ENCODE assay signal across 9 cellular contexts in the genomic region with DNA sequence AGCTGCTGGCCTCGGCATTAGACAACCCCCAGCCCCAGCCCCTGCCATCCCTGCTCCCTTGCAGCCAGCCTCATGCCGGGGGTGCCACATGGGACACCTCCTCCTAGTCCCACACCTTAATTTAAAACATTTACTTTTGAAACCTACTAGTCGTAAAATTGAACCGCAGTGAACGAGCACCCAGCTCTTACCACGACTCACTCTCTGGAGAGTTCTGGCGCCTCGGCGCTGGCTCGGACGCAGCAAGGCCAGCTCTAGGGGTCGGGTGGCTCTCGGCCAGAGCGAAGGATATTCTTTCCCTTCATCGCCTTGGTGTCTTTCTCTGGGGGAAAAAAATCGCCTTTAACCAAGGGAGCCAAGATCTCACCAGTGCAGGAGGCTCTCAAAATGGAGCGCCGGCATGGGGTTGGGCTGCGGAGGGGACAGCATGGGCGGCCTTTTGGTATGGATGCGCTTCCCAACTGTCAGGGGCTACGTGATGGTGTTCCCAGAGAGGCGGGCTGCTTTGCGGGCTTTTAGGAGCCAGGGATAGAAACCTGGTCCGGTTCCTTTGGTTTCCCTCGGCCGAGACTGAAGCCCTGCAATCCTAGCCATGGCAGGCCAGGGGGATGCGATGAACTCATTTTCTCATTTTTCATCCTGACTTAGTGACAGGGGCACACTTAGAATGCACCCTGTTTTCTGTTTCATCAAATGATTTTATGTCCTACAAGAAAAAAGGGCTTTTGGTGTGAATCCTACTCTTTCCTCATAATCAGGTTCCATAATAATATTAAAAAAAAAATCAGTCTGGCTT. TPM values are rescaled to one million over a fixed set of nuclear protein-coding genes. Genes with fewer than 3 reads are reported as not detected.
DNase-seq lines count a peak whose midpoint lies in the region; ATAC-seq, FAIRE-seq and TF ChIP-seq lines count a peak whose summit lies in the region.
"Had no signal": no experiment of that assay in that cellular context is flagged by ENCODE, and none has a peak within 500 bp of the region (broad histone marks: within the 10 kb centered on the region; RNA-seq: fewer than 3 reads in every experiment).

No MANE protein-coding gene starts in this region.

- peaks cover 5% of the 10 kb centered on the region for H3K36me3 Mint-ChIP-seq in CD8-positive, alpha-beta T cell

- TF ChIP-seq CTCF in CD8-positive, alpha-beta T cell (IDR thresholded peaks at IDR 0.05): no peak
- TF ChIP-seq CTCF in epithelial cell of proximal tubule (conservative IDR thresholded peaks at IDR 0.05; ENCODE audit: low read depth, low read length) (no peak), D721Med (IDR thresholded peaks at IDR 0.05; ENCODE audit: insufficient read depth, missing control alignments) (no peak)

- peaks cover 3% of the 10 kb centered on the region for H3K79me1 ChIP-seq in neuronal stem cell (ENCODE audit: low read depth, low read length)

- no peak overlapping the region for H2BK12ac ChIP-seq in neuronal stem cell (ENCODE audit: low read length)

- H3K4me3 ChIP-seq in CD8-positive, alpha-beta T cell (ENCODE audit: low read depth, low read length): peak overlapping the region; percentile 84
- H3K4me3 ChIP-seq in epithelial cell of proximal tubule (ENCODE audit: low read depth, low read length) (peak overlapping the region; percentile 60), neuronal stem cell (ENCODE audit: low read length in 2 of 2) (peak overlapping the region; percentile 60 to 67)

- H3K9me3 ChIP-seq in CD8-positive, alpha-beta T cell (ENCODE audit: low read length): no peaks in the 10 kb centered on the region
- peaks cover 0 to 2% of the 10 kb centered on the region in 2 donors for H3K9me3 ChIP-seq in neuronal stem cell (replicated peaks in 1 of 2; ENCODE audit: control insufficient read depth in 2 of 2, insufficient read depth in 1 of 2, low read depth in 1 of 2, low read length in 2 of 2)

- no peak overlapping the region for H4K8ac ChIP-seq in neuronal stem cell (ENCODE audit: low read depth, low read length)

- no peaks in the 10 kb centered on the region for H3K9me3 Mint-ChIP-seq in CD8-positive, alpha-beta T cell

- H3K4me1 ChIP-seq in CD8-positive, alpha-beta T cell (ENCODE audit: insufficient read depth, low read length): peaks cover 57% of the 10 kb centered on the region
- peaks cover 14 to 18% of the 10 kb centered on the region in 2 donors for H3K4me1 ChIP-seq in neuronal stem cell (ENCODE audit: control insufficient read depth in 2 of 2, insufficient read depth in 1 of 2, low read depth in 1 of 2, low read length in 2 of 2)

- no peak overlapping the region for H3K23ac ChIP-seq in neuronal stem cell (ENCODE audit: low read depth, low read length, poor library complexity)

- no peak overlapping the region for H2BK5ac ChIP-seq in neuronal stem cell (ENCODE audit: low read length)

- intact Hi-C loops in CD8-positive, alpha-beta T cell (cut with DNase I, micrococcal nuclease): loop anchor here (1.0 to 10.0 kb wide), 5 partner anchors 34 to 850 kb away; a partner anchor contains a TSS

- CTCF ChIA-PET in CD8-positive, alpha-beta T cell (lab: Charles Lee): interaction anchor here (1.0 to 15.0 kb wide), 14 partner anchors 9 to 180 kb away, joined by 3 to 205 read pairs (median 5); a partner anchor contains a TSS

- H3K18ac ChIP-seq in neuronal stem cell (ENCODE audit: low read length): peak overlapping the region; percentile 54

- H3K27ac ChIP-seq in CD8-positive, alpha-beta T cell (ENCODE audit: low read depth, low read length): peak overlapping the region; percentile 52
- no peak overlapping the region for H3K27ac ChIP-seq in neuronal stem cell (replicated peaks; ENCODE audit: low read length)
- H3K27ac ChIP-seq: epithelial cell of prostate had no signal

- peaks cover 70% of the 10 kb centered on the region for H3K4me1 Mint-ChIP-seq in CD8-positive, alpha-beta T cell (ENCODE audit: low read depth)

- peak overlapping the region; percentile 91 for H2AFZ ChIP-seq in neuronal stem cell (ENCODE audit: low read length)

- H2BK120ac ChIP-seq in neuronal stem cell (ENCODE audit: low read depth, low read length): no peak overlapping the region

- H2BK15ac ChIP-seq in neuronal stem cell (ENCODE audit: low read length): no peak overlapping the region

- H4K91ac ChIP-seq in neuronal stem cell (ENCODE audit: low read depth, low read length, poor library complexity): no peak overlapping the region

- H3K27me3 ChIP-seq in CD8-positive, alpha-beta T cell (ENCODE audit: insufficient read depth, low read length): no peaks in the 10 kb centered on the region
- peaks cover 13 to 34% (median 16%) of the 10 kb centered on the region in 3 experiments for H3K27me3 ChIP-seq in neuronal stem cell (ENCODE audit: control insufficient read depth in 3 of 3, insufficient read depth in 3 of 3, low read depth in 1 of 3, low read length in 3 of 3)

- H3K4me3 Mint-ChIP-seq in CD8-positive, alpha-beta T cell: peak overlapping the region; percentile 98

- H3K27me3 Mint-ChIP-seq in CD8-positive, alpha-beta T cell (ENCODE audit: low read depth): no peaks in the 10 kb centered on the region

- H3K14ac ChIP-seq in neuronal stem cell (ENCODE audit: low read length): peak overlapping the region; percentile 14

- no peak for DNase-seq in CD8-positive, alpha-beta T cell
- DNase-seq in RKO (ENCODE audit: low spot score) (peak; percentile 21), epithelial cell of proximal tubule (ENCODE audit: low read depth) (no peak), neuronal stem cell (ENCODE audit: low spot score) (no peak), hippocampal formation (lab: John Stamatoyannopoulos, UW) (no peak), D721Med (ENCODE audit: insufficient read length, low spot score) (no peak), NCI-H146 treated with DMSO at 0.1 percent for 48 hours (lab: John Stamatoyannopoulos, UW; ENCODE audit: unreplicated experiment) (no peak)

- WGBS in neuronal stem cell (ENCODE audit: extremely low coverage in 2 of 2, insufficient read length in 2 of 2, insufficient replicate concordance in 1 of 2), 2 donors: no CpG with 5 or more reads among the region's 28 CpGs

- FAIRE-seq in D721Med (lab: Jason Lieb, UNC): no peak

- H2AK5ac ChIP-seq in neuronal stem cell (ENCODE audit: low read depth, low read length): no peak overlapping the region

- H3K27ac Mint-ChIP-seq in CD8-positive, alpha-beta T cell: peak overlapping the region; percentile 69

- no peaks in the 10 kb centered on the region for H3K36me3 ChIP-seq in CD8-positive, alpha-beta T cell (ENCODE audit: insufficient read depth, low read length)
- no peaks in the 10 kb centered on the region for H3K36me3 ChIP-seq in neuronal stem cell (replicated peaks in 1 of 2; ENCODE audit: control insufficient read depth in 2 of 2, insufficient read depth in 2 of 2, low read length in 2 of 2)

- ATAC-seq in CD8-positive, alpha-beta T cell: no peak
- ATAC-seq in HG03457 (IDR thresholded peaks at IDR 0.05; ENCODE audit: unreplicated experiment): no peak

- H3K4ac ChIP-seq in neuronal stem cell (ENCODE audit: low read length): no peak overlapping the region

- H3K9ac ChIP-seq in neuronal stem cell (ENCODE audit: low read depth, low read length, poor library complexity): peak overlapping the region; percentile 70

- peak overlapping the region; percentile 95 for H3K4me2 ChIP-seq in neuronal stem cell (ENCODE audit: insufficient read depth, low read length, poor library complexity, severe bottlenecking)

- POLR2A ChIA-PET in CD8-positive, alpha-beta T cell (lab: Charles Lee): interaction anchor here (1.2 to 9.0 kb wide), 7 partner anchors 9 to 104 kb away, joined by 3 to 94 read pairs (median 4); no protein-coding TSS in a partner anchor

RNA-seq across cellular contexts. Expression of a gene that starts 2.0 kb away (rescaled TPM):
- total RNA-seq in CD8-positive, alpha-beta T cell: 10 to 100 TPM; 25.0 to 25.6 TPM
- total RNA-seq in epithelial cell of proximal tubule: 72.3 and 138 TPM in 2 replicates
- 10.7 TPM for polyA plus RNA-seq in neuronal stem cell (2013, experiment 1 of 2)
- 9.6 TPM for polyA plus RNA-seq in neuronal stem cell (2013, experiment 2 of 2)
